Comparison of ENCODE assay signal across 1 cellular context in the genomic region with DNA sequence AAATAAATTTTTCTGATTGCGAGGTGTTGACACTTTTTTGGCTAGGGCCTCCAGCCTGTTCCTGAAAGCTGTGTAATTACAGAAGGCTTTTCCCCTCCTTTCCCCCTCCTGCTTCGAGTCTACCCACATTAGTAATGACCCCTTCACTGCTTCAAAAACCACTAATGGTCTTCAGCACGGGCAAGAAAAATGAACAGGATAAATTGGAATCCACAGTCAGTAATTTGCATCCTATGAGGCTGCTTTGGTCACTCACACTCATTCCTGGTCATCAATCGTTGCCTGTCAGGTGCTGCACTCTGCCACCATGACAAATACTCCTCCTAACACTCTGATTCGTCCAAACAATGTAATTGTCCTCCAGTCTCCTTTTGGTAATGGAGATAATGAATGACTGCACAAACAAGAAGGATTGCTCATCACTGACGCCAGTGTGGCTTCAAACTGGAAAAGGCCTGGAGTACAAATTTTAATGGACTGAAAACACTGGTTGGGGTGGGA.
TF ChIP-seq lines count a peak whose summit lies in the region.

No MANE protein-coding gene starts in this region.

TF ChIP-seq in HEK293, 187 proteins besides CTCF, POLR2A, EP300 and RAD21 (continued from another document):
- TF ChIP-seq ZNF280D (tag by site-specific recombination; IDR thresholded peaks at IDR 0.05) (no peak), ZNF629 (tag by site-specific recombination; IDR thresholded peaks at IDR 0.05) (peak; percentile 96), ZNF138 (tag by site-specific recombination; IDR thresholded peaks at IDR 0.05; ENCODE audit: borderline replicate concordance) (no peak), PRDM4 (tag by site-specific recombination; IDR thresholded peaks at IDR 0.05) (peak; percentile 87), OVOL3 (tag by site-specific recombination; IDR thresholded peaks at IDR 0.05) (peak; percentile 13; the same call in 1 of the 2 replicates), ZNF324 (tag by site-specific recombination; IDR thresholded peaks at IDR 0.05) (peak; percentile 67), ZBTB20 (tag by site-specific recombination; IDR thresholded peaks at IDR 0.05) (peak; percentile 79; the same call in 1 of the 2 replicates)
